Comparison of ENCODE assay signal across 14 cellular contexts in genomic region chr17:83194189-83194565, GRCh38.
DNase-seq lines count a peak whose midpoint lies in the region; ATAC-seq and TF ChIP-seq lines count a peak whose summit lies in the region.
"Had no signal": no experiment of that assay in that cellular context is flagged by ENCODE, and none has a peak within 500 bp of the region (broad histone marks: within the 10 kb centered on the region; RNA-seq: fewer than 3 reads in every experiment).

No MANE protein-coding gene starts in this region.

- TF ChIP-seq CTCF in heart left ventricle (IDR thresholded peaks at IDR 0.05), result no peak
- no peak for TF ChIP-seq CTCF in Peyer's patch (IDR thresholded peaks at IDR 0.05)
- no peak for TF ChIP-seq CTCF in lower lobe of right lung (IDR thresholded peaks at IDR 0.05)
- no peak for TF ChIP-seq CTCF in upper lobe of left lung (IDR thresholded peaks at IDR 0.05)

- TF ChIP-seq POLR2A in heart left ventricle (IDR thresholded peaks at IDR 0.05), result no peak
- no peak for TF ChIP-seq POLR2A in Peyer's patch (IDR thresholded peaks at IDR 0.05)
- no peak for TF ChIP-seq POLR2A in upper lobe of left lung (IDR thresholded peaks at IDR 0.05)

- DNase-seq in heart left ventricle, result peak in 3 of 5 donors; percentile 14 to 20 (median 15)
- no peak for DNase-seq in Right ventricle myocardium inferior (ENCODE audit: missing footprints)
- DNase-seq in Peyer's patch, result peak; percentile 14 to 39 (median 30)
- peak; percentile 39 for DNase-seq in lower lobe of right lung
- DNase-seq in upper lobe of left lung, result peak; percentile 20 to 32
- DNase-seq in SW 1271 (lab: John Stamatoyannopoulos, UW), result no peak
- no peak for DNase-seq in RKO (ENCODE audit: low spot score)
- no peak for DNase-seq in NCI-H1417 treated with DMSO at 0.1 percent for 48 hours (lab: John Stamatoyannopoulos, UW)
- DNase-seq: activated naive CD4-positive, alpha-beta T cell treated with Interleukin-2 at 50 U/mL for 16 hours; H7; NCI-H1092; stimulated activated naive B cell treated with anti-CD40 and anti-IgM and Interleukin-4, amounts not matched to agents 10 μg/mL and 1 μg/mL and 100 μg/mL, for 72 hours had no signal

- H3K4me1 ChIP-seq in heart left ventricle, result peaks cover 0 to 66% (median 27%) of the 10 kb centered on the region in 12 donors
- peaks cover 0 to 14% (median 4%) of the 10 kb centered on the region in 4 donors for H3K4me1 ChIP-seq in Peyer's patch
- peaks cover 33% of the 10 kb centered on the region for H3K4me1 ChIP-seq in lower lobe of right lung
- peaks cover 21 to 49% (median 32%) of the 10 kb centered on the region in 4 donors for H3K4me1 ChIP-seq in upper lobe of left lung
- H3K4me1 ChIP-seq: pancreas had no signal

- H3K9me3 ChIP-seq in heart left ventricle, result no peaks in the 10 kb centered on the region
- H3K9me3 ChIP-seq in Peyer's patch, result no peaks in the 10 kb centered on the region
- H3K9me3 ChIP-seq in lower lobe of right lung, result no peaks in the 10 kb centered on the region
- no peaks in the 10 kb centered on the region for H3K9me3 ChIP-seq in upper lobe of left lung
- H3K9me3 ChIP-seq: pancreas had no signal

- no peaks in the 10 kb centered on the region for H3K27me3 ChIP-seq in heart left ventricle
- no peaks in the 10 kb centered on the region for H3K27me3 ChIP-seq in Peyer's patch
- no peaks in the 10 kb centered on the region for H3K27me3 ChIP-seq in lower lobe of right lung (ENCODE audit: low read depth)
- no peaks in the 10 kb centered on the region for H3K27me3 ChIP-seq in upper lobe of left lung
- H3K27me3 ChIP-seq: pancreas had no signal

- intact Hi-C loops in heart left ventricle (cut with DNase I), result no loop called here
- intact Hi-C loops in Right ventricle myocardium inferior (cut with DNase I), result no loop called here
- intact Hi-C loops in lower lobe of right lung (cut with DNase I), result no loop called here

- H3K4me3 ChIP-seq in heart left ventricle (no peak overlapping the region), Peyer's patch (no peak overlapping the region), lower lobe of right lung (no peak overlapping the region), upper lobe of left lung (no peak overlapping the region)
- H3K4me3 ChIP-seq: pancreas had no signal

- no peaks in the 10 kb centered on the region for H3K36me3 ChIP-seq in heart left ventricle
- no peaks in the 10 kb centered on the region for H3K36me3 ChIP-seq in Peyer's patch
- no peaks in the 10 kb centered on the region for H3K36me3 ChIP-seq in lower lobe of right lung
- H3K36me3 ChIP-seq in upper lobe of left lung, result no peaks in the 10 kb centered on the region
- H3K36me3 ChIP-seq: pancreas had no signal

- no peak for ATAC-seq in heart left ventricle
- ATAC-seq in Right ventricle myocardium inferior, result no peak
- no peak for ATAC-seq in lower lobe of right lung
- ATAC-seq in upper lobe of left lung (ENCODE audit: low FRiP score in 2 of 2), result no peak

- no peak overlapping the region for H3K27ac ChIP-seq in heart left ventricle
- H3K27ac ChIP-seq in Peyer's patch, result no peak overlapping the region
- no peak overlapping the region for H3K27ac ChIP-seq in lower lobe of right lung
- H3K27ac ChIP-seq in upper lobe of left lung, result peak overlapping the region in 3 of 4 donors; percentile 13 to 58 (median 53)
- H3K27ac ChIP-seq: C4-2B, pancreas had no signal

- 75 to 84% (median 81%) methylated on average over 3 to 6 of the region's 6 CpGs for WGBS in heart left ventricle, 4 donors
- 71 to 73% methylated on average over 4 to 6 of the region's 6 CpGs for WGBS in upper lobe of left lung, 2 donors

- no peak for TF ChIP-seq EP300 in upper lobe of left lung (IDR thresholded peaks at IDR 0.05)

Comparison
In these comparisons a context has a peak if more than half of its experiments do, and no peak if none do; other contexts are left out.
1. DNase-seq: peak in heart left ventricle (3 of 5), Peyer's patch (3 of 3), lower lobe of right lung (single experiment) and upper lobe of left lung (2 of 2); none in Right ventricle myocardium inferior (single experiment), SW 1271 (0 of 2), RKO (single experiment) and NCI-H1417 treated with DMSO at 0.1 percent for 48 hours (single experiment).
2. H3K27ac ChIP-seq: peak in upper lobe of left lung (3 of 4); none in heart left ventricle (0 of 12), Peyer's patch (0 of 4) and lower lobe of right lung (single experiment).